ENCODE assay signal across 1 cellular context in genomic region chr4:153541426-153542096, GRCh38.
TF ChIP-seq lines count a peak whose summit lies in the region.

No MANE protein-coding gene starts in this region.

TF ChIP-seq in H1, 55 proteins besides CTCF, POLR2A, EP300 and RAD21 (continued from another document):
- TF ChIP-seq CHD7 (IDR thresholded peaks at IDR 0.05; ENCODE audit: insufficient replicate concordance, low read length): no peak
- no peak for TF ChIP-seq NANOG (IDR thresholded peaks at IDR 0.05; ENCODE audit: insufficient read depth, low read depth, low read length, poor library complexity, severe bottlenecking)
- no peak for TF ChIP-seq CHD2 (IDR thresholded peaks at IDR 0.05; ENCODE audit: low read length)
- TF ChIP-seq SP2 (IDR thresholded peaks at IDR 0.05; ENCODE audit: low read length): no peak
- no peak for TF ChIP-seq RBBP5 (IDR thresholded peaks at IDR 0.05; ENCODE audit: borderline replicate concordance, low read depth, low read length)
- TF ChIP-seq FOSL1 (IDR thresholded peaks at IDR 0.05; ENCODE audit: insufficient read depth, low read depth, low read length): no peak
- TF ChIP-seq NRF1 (IDR thresholded peaks at IDR 0.05; ENCODE audit: low read depth, low read length): no peak
- TF ChIP-seq EGR1 (IDR thresholded peaks at IDR 0.05; ENCODE audit: borderline replicate concordance, low read depth, low read length): no peak
- no peak for TF ChIP-seq GABPA (IDR thresholded peaks at IDR 0.05; ENCODE audit: borderline replicate concordance, insufficient read depth, low read length)
- no peak for TF ChIP-seq RFX5 (IDR thresholded peaks at IDR 0.05; ENCODE audit: borderline replicate concordance, low read depth, low read length)
